Comparison of ENCODE assay signal across 17 cellular contexts in the genomic region with DNA sequence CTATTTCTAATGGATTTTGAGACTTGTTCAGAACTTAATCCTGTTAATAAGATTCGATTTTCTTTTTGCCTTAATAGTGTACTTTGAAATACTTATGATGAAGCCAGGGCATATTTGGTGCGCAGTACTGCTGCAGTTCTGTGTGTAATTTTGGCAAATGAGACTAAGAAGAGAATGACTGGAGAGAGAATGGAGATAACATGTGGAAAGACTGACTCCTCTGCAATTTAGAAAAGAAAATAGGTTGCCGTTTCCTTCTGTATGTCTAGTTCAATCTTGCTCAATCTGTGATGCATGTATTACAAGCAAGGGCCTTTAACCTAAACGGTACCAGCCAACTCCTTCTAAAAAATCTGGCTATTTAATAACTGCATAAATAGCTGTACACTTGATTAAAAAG.
DNase-seq lines count a peak whose midpoint lies in the region; ATAC-seq and TF ChIP-seq lines count a peak whose summit lies in the region.
"Had no signal": no experiment of that assay in that cellular context is flagged by ENCODE, and none has a peak within 500 bp of the region (broad histone marks: within the 10 kb centered on the region; RNA-seq: fewer than 3 reads in every experiment).

No MANE protein-coding gene starts in this region.

- no peak overlapping the region for H3K9ac ChIP-seq in GM23248

- in situ Hi-C loops in GM23248 (cut with MboI): no loop called here

- H4K20me1 ChIP-seq in GM23248 (ENCODE audit: insufficient read depth): no peaks in the 10 kb centered on the region

- H2AFZ ChIP-seq in GM23248: no peak overlapping the region
- H2AFZ ChIP-seq: GM23338 had no signal

- no peaks in the 10 kb centered on the region for H3K27me3 ChIP-seq in GM23248 (replicated peaks; ENCODE audit: insufficient read depth)

- peak; percentile 87 for ATAC-seq in omental fat pad (ENCODE audit: low FRiP score)
- ATAC-seq in stimulated activated naive CD8-positive, alpha-beta T cell treated with anti-CD3 and anti-CD28 coated beads, Interleukin-15, Interleukin-2, amounts not matched to agents 100 U/mL and 50 U/mL, for 24 hours: no peak
- ATAC-seq: GM23338, HCT116 had no signal

- no peaks in the 10 kb centered on the region for H3K79me2 ChIP-seq in GM23248 (ENCODE audit: insufficient read depth)

- no peaks in the 10 kb centered on the region for H3K36me3 ChIP-seq in GM23248 (ENCODE audit: low read depth)

- H3K9me3 ChIP-seq in GM23248 (ENCODE audit: low read depth): no peaks in the 10 kb centered on the region

- peaks cover 22% of the 10 kb centered on the region for H3K4me1 ChIP-seq in GM23248 (ENCODE audit: insufficient read depth)

- H3K4me3 ChIP-seq in GM23248 (no peak overlapping the region), choroid plexus epithelial cell (ENCODE audit: low read depth, low read length) (no peak overlapping the region)
- H3K4me3 ChIP-seq: GM23338 had no signal

- peaks cover 24% of the 10 kb centered on the region for H3F3A ChIP-seq in GM23248 (ENCODE audit: insufficient read depth)

- 21 to 25% methylated on average over 4 of the region's 4 CpGs for WGBS in GM23248 (ENCODE audit: low coverage in 1 of 2, low lambda C conversion rate in 2 of 2, missing lambda C conversion rate in 2 of 2), 2 experiments

- DNase-seq in GM23248: peak; percentile 59
- peak; percentile 22 for DNase-seq in choroid plexus epithelial cell (ENCODE audit: low read depth)
- DNase-seq in fibroblast of gingiva (ENCODE audit: low read depth): peak; percentile 11
- DNase-seq in omental fat pad (ENCODE audit: low spot score): no peak
- DNase-seq in stimulated activated naive CD8-positive, alpha-beta T cell treated with anti-CD3 and anti-CD28 coated beads, Interleukin-15, Interleukin-2, amounts not matched to agents 100 U/mL and 50 U/mL, for 24 hours: no peak
- no peak for DNase-seq in activated CD8-positive, alpha-beta memory T cell treated with anti-CD3 and anti-CD28 coated beads for 24 hours
- DNase-seq in hepatic stellate cell (ENCODE audit: low spot score): no peak
- DNase-seq: C1 segment of cervical spinal cord; Calu3; CD4-positive, alpha-beta memory T cell; COR-L47; DMS53; DMS79 treated with DMSO at 0.1 percent for 48 hours; GF-D8; H9 had no signal

- no peak for TF ChIP-seq CTCF in choroid plexus epithelial cell (conservative IDR thresholded peaks at IDR 0.05; ENCODE audit: low read depth, low read length)
- TF ChIP-seq CTCF in omental fat pad (IDR thresholded peaks at IDR 0.05): no peak

- H3K27ac ChIP-seq in GM23248: no peak overlapping the region

- no peaks in the 10 kb centered on the region for H3K9me2 ChIP-seq in GM23248 (ENCODE audit: insufficient read depth)

- H3K4me2 ChIP-seq in GM23248 (ENCODE audit: unreplicated experiment): no peak overlapping the region
- H3K4me2 ChIP-seq: GM23338 had no signal

Comparison
In these comparisons a context has a peak if more than half of its experiments do, and no peak if none do; other contexts are left out.
1. DNase-seq: peak in GM23248 (single experiment), choroid plexus epithelial cell (single experiment) and fibroblast of gingiva (single experiment); none in omental fat pad (single experiment), stimulated activated naive CD8-positive, alpha-beta T cell treated with anti-CD3 and anti-CD28 coated beads, Interleukin-15, Interleukin-2, amounts not matched to agents 100 U/mL and 50 U/mL, for 24 hours (single experiment), activated CD8-positive, alpha-beta memory T cell treated with anti-CD3 and anti-CD28 coated beads for 24 hours (single experiment) and hepatic stellate cell (single experiment).